ENCODE assay signal across 24 cellular contexts in the genomic region with DNA sequence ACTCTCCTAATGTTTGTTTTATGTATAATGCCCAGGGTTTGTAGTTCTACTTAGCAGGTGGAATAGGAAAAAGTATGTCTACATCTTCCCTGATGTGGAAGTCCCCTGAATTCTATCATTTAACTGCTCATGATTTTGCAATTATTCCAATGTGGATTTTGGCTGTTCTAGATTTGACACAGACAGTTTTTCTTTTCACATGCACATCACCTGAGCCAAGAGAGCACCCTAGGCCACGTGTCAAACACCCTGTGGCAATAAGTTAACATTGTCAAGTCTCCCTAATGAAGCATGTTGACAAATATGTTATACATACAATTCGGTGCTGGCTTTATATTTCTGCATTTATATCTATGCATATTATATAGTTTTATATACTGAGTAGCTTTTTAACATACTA.
"Had no signal": no experiment of that assay in that cellular context is flagged by ENCODE, and none has a peak within 500 bp of the region (broad histone marks: within the 10 kb centered on the region; RNA-seq: fewer than 3 reads in every experiment).

No MANE protein-coding gene starts in this region.

- H3K4me3 ChIP-seq: colonic mucosa, esophagus squamous epithelium, gastrocnemius medialis, heart right ventricle, left ventricle myocardium inferior, lower lobe of right lung, mucosa of descending colon had no signal

- FAIRE-seq: endometrium, islet of Langerhans, keratinocyte had no signal

- H3K9me3 ChIP-seq: colonic mucosa, esophagus squamous epithelium, gastrocnemius medialis had no signal

- H3K36me3 ChIP-seq: colonic mucosa, esophagus squamous epithelium, gastrocnemius medialis, heart right ventricle, left ventricle myocardium inferior, lower lobe of right lung had no signal

- H3K27ac ChIP-seq: colonic mucosa, epithelial cell of prostate, esophagus squamous epithelium, gastrocnemius medialis, heart right ventricle, left ventricle myocardium inferior, lower lobe of right lung had no signal

- H3K4me1 ChIP-seq: colonic mucosa, esophagus squamous epithelium, gastrocnemius medialis, heart right ventricle, left ventricle myocardium inferior, lower lobe of right lung had no signal

- H3K27me3 ChIP-seq: colonic mucosa, esophagus squamous epithelium, gastrocnemius medialis, heart right ventricle had no signal

- ATAC-seq: effector memory CD8-positive, alpha-beta T cell; esophagus mucosa; gastrocnemius medialis; heart right ventricle; left cardiac atrium; lower lobe of right lung; mucosa of descending colon had no signal

- DNase-seq: colonic mucosa; cortex of kidney; effector CD8-positive, alpha-beta T cell; effector memory CD8-positive, alpha-beta T cell; endodermal cell; erythroblast; esophagus squamous epithelium; foreskin fibroblast; foreskin melanocyte; gastrocnemius medialis; glutamatergic neuron; head of caudate nucleus; heart right ventricle; hippocampal formation; left cardiac atrium; left ventricle myocardium inferior; lower lobe of right lung; mesenchymal stem cell; mucosa of descending colon had no signal
